8 cellular contexts compared by ENCODE assay signal in genomic region chr12:108063192-108063591, GRCh38.
DNase-seq lines count a peak whose midpoint lies in the region; ATAC-seq and TF ChIP-seq lines count a peak whose summit lies in the region.
"Had no signal": no experiment of that assay in that cellular context is flagged by ENCODE, and none has a peak within 500 bp of the region (broad histone marks: within the 10 kb centered on the region; RNA-seq: fewer than 3 reads in every experiment).

No MANE protein-coding gene starts in this region.

- H3K4me1 ChIP-seq in DND-41 (ENCODE audit: insufficient read depth, low read length), result no peaks in the 10 kb centered on the region

- no peaks in the 10 kb centered on the region for H3K79me2 ChIP-seq in DND-41 (ENCODE audit: insufficient read depth, low read length)

- H3K9me3 ChIP-seq in DND-41 (ENCODE audit: insufficient read depth, low read length, severe bottlenecking) (no peaks in the 10 kb centered on the region), WERI-Rb-1 (ENCODE audit: severe bottlenecking) (no peaks in the 10 kb centered on the region)

- POLR2A ChIA-PET in HEK293T (lab: Yijun Ruan, JAX), result no interaction called here

- H3K27ac ChIP-seq in DND-41 (ENCODE audit: low read length) (no peak overlapping the region), WERI-Rb-1 (no peak overlapping the region)

- H3K27me3 ChIP-seq in DND-41 (ENCODE audit: insufficient read depth, low read length, poor library complexity) (peaks cover 4% of the 10 kb centered on the region), WERI-Rb-1 (ENCODE audit: insufficient read depth, low read depth, severe bottlenecking) (no peaks in the 10 kb centered on the region)

- H3K9ac ChIP-seq in DND-41 (ENCODE audit: low read depth, low read length), result no peak overlapping the region

- TF ChIP-seq CTCF in DND-41 (IDR thresholded peaks at IDR 0.05; ENCODE audit: borderline replicate concordance, extremely low read depth, low read length, poor library complexity, severe bottlenecking), result peak; percentile 57
- TF ChIP-seq CTCF in WERI-Rb-1 (IDR thresholded peaks at IDR 0.05; ENCODE audit: low read depth, low read length), result 0 out of 2 replicates have a peak, but pooled peaks have one; percentile 30

- CTCF ChIA-PET in HEK293T (lab: Yijun Ruan, JAX), result interaction anchor here (1.0 to 1.8 kb wide), 6 partner anchors 8 to 449 kb away, joined by 3 to 5 read pairs (median 4); no protein-coding TSS in a partner anchor

- H3K36me3 ChIP-seq in DND-41 (ENCODE audit: insufficient read depth, low read length), result no peaks in the 10 kb centered on the region
- no peaks in the 10 kb centered on the region for H3K36me3 ChIP-seq in WERI-Rb-1

- no peak for DNase-seq in DND-41
- peak; percentile 23 for DNase-seq in HEK293T (ENCODE audit: extremely low spot score)
- no peak for DNase-seq in WERI-Rb-1
- peak; percentile 36 for DNase-seq in islet precursor cell
- no peak for DNase-seq in mesenteric fat pad (ENCODE audit: low spot score)
- no peak for DNase-seq in activated effector memory CD4-positive, alpha-beta T cell treated with anti-CD3 and anti-CD28 coated beads, Interleukin-2, amount 50 U/mL, for 16 hours
- DNase-seq in stimulated activated naive CD4-positive, alpha-beta T cell (lab: John Stamatoyannopoulos, UW), result no peak
- DNase-seq: activated naive CD8-positive, alpha-beta T cell treated with anti-CD3 and anti-CD28 coated beads, Interleukin-2, amount 10 ng/mL, durations not matched to agents 7 days and 5 days had no signal

- ATAC-seq in DND-41 (ENCODE audit: insufficient read depth, low read depth), result no peak

- H4K20me1 ChIP-seq in DND-41 (ENCODE audit: insufficient read depth, low read length), result no peaks in the 10 kb centered on the region

- H2AFZ ChIP-seq in DND-41 (ENCODE audit: low read depth, low read length), result no peak overlapping the region

- H3K4me3 ChIP-seq in DND-41 (ENCODE audit: low read depth in 1 of 2, low read length in 2 of 2), result no peak overlapping the region
- H3K4me3 ChIP-seq in WERI-Rb-1 (ENCODE audit: low read depth, low read length), result no peak overlapping the region

- no peak overlapping the region for H3K4me2 ChIP-seq in DND-41 (ENCODE audit: insufficient read depth, low read length)

TF ChIP-seq in HEK293T, 16 proteins besides CTCF, POLR2A, EP300 and RAD21:
- no peak for TF ChIP-seq ARNT (IDR thresholded peaks at IDR 0.05)
- no peak for TF ChIP-seq CTBP1 (IDR thresholded peaks at IDR 0.05; ENCODE audit: borderline replicate concordance)
- no peak for TF ChIP-seq HDGF (IDR thresholded peaks at IDR 0.05; ENCODE audit: borderline replicate concordance)
- TF ChIP-seq ZNF384 (IDR thresholded peaks at IDR 0.05), result no peak
- TF ChIP-seq PKNOX1 (IDR thresholded peaks at IDR 0.05), result no peak
- TF ChIP-seq FOXA1 (IDR thresholded peaks at IDR 0.05), result no peak
- TF ChIP-seq TARDBP (IDR thresholded peaks at IDR 0.05), result no peak
- no peak for TF ChIP-seq BHLHE40 (IDR thresholded peaks at IDR 0.05; ENCODE audit: borderline replicate concordance)
- no peak for TF ChIP-seq FOXK2 (IDR thresholded peaks at IDR 0.05)
- no peak for TF ChIP-seq SP1 (IDR thresholded peaks at IDR 0.05)
- no peak for TF ChIP-seq L3MBTL2 (conservative IDR thresholded peaks at IDR 0.05)
- no peak for TF ChIP-seq ELF4 (IDR thresholded peaks at IDR 0.05)
TF ChIP-seq in HEK293T: peak in this region for 0.

Comparison
In these comparisons a context has a peak if more than half of its experiments do, and no peak if none do; other contexts are left out.
1. DNase-seq: peak in HEK293T (single experiment) and islet precursor cell (single experiment); none in DND-41 (single experiment), WERI-Rb-1 (single experiment), mesenteric fat pad (single experiment), activated effector memory CD4-positive, alpha-beta T cell treated with anti-CD3 and anti-CD28 coated beads, Interleukin-2, amount 50 U/mL, for 16 hours (single experiment) and stimulated activated naive CD4-positive, alpha-beta T cell (0 of 6).